21 cellular contexts compared by ENCODE assay signal in the genomic region with DNA sequence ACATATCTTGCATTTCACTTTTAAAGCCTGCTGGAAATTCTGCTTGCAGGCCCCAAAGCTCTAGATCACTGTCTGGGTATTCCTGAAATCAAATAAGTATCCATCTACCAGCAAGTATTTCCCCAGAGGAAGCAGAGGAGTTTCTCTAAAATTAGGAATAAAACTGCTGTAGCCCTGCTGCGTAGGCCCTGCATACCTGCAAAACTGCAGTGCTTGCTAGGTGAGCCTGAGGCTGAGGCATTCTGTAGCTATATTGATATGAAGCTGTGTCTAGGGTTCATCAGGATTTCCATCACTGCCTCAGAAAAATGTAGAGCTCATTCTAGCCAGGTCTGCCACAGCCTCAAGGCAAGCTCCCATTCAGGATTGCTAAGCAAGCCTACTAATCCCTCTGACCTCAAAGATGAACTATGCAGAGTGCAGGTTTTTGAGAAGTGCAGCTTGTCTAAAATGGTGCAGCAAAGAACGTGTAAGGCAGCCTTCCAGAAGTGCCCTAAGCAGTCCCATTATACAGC. TPM values are rescaled to one million over a fixed set of nuclear protein-coding genes. Genes with fewer than 3 reads are reported as not detected.
"Had no signal": no experiment of that assay in that cellular context is flagged by ENCODE, and none has a peak within 500 bp of the region (broad histone marks: within the 10 kb centered on the region; RNA-seq: fewer than 3 reads in every experiment).

No MANE protein-coding gene starts in this region.

- H3K4me3 ChIP-seq: MG63, SJSA1, SK-N-MC had no signal

- H3K9me3 ChIP-seq: MG63, SJSA1 had no signal

- H3K36me3 ChIP-seq: MG63, SJSA1 had no signal

- DNase-seq: IMR-90, Karpas-422, KG1, MG63, NCI-H1092 treated with DMSO at 0.1 percent for 48 hours, NCI-H1436, NCI-H187, NCI-H2029, NCI-H2081 treated with DMSO at 0.1 percent for 48 hours, NCI-H2171 treated with DMSO at 0.1 percent for 48 hours, NCI-H345, NCI-H446 treated with DMSO at 0.1 percent for 48 hours, NCI-H510A treated with DMSO at 0.1 percent for 48 hours, NCI-H526, Right ventricle myocardium superior, RPMI8226, SIG-M5 had no signal

- ATAC-seq: HepG2 had no signal

RNA-seq across cellular contexts. Expression of a gene that starts 28.7 kb away (rescaled TPM):
- total RNA-seq: HepG2, HT1080, IMR-90, Right ventricle myocardium superior, SJSA1 had no signal

RNA-seq across cellular contexts. Expression of a gene that starts 44.6 kb away (rescaled TPM):
- total RNA-seq: HepG2, HT1080, IMR-90, Right ventricle myocardium superior, SJSA1 had no signal
